ENCODE assay signal across 8 cellular contexts in the genomic region with DNA sequence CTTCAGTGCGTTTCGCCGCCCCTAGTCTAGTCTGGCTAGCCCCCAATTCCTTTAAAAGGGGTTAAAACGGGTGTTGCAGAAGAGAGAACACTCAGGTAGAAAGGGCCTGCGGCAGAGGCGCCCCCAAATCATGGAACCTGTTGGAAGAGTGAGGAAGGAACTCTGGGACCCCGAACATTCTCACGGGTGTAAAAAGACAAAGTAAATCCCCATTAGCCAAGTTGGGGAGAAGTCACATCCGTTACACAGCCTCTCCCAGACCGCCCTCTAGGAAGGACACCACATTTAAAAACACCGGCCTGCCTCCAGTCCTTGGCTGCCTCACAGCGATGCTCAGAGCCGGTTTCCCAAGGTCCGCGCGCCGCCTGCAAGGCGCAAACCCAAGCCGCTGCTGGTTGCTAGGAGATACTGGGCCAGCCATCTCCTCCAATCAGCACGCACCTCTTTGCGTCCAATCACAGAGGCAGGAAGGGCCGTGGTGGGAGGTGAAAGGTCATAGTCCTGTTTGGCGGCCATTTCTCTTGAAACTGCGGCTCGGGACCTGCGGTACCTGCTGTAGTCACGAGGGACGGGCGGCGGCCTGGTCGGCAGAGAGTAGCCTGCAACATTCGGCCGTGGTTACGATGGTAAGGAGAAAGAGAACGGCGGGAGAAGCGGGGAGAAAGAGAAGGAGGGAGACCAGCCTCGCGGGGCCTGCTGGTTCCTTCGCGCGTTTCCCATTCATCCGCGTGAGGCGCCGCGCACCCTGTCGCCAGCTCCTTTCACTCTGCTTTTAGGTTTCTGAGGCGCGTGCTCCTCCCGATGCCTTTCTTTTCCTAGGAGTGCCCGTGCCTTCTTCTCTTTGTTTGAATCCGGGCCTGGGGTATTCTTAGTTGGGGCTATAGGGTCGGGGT. TPM values are rescaled to one million over a fixed set of nuclear protein-coding genes. Genes with fewer than 3 reads are reported as not detected.
DNase-seq lines count a peak whose midpoint lies in the region; ATAC-seq and TF ChIP-seq lines count a peak whose summit lies in the region.

A gene (plus strand): TSS at position 502 of the 893 bp plus-strand sequence. CDS start 122 bp downstream, at position 624.

- peak; percentile 97 for ATAC-seq in RWPE2 (ENCODE audit: low read depth)
- peak; percentile 94 to 98 (median 97) for ATAC-seq in natural killer cell

- in situ Hi-C loops in G401 (cut with HindIII; ENCODE audit: low sequenced_read_pairs) = no loop called here

- peak within 1 kb of the TSS; percentile 50 for H3K27ac ChIP-seq in RWPE2 (ENCODE audit: poor library complexity, severe bottlenecking)

- H3K36me3 ChIP-seq in H7 (replicated peaks; ENCODE audit: control insufficient read depth, insufficient read depth, low read length) (peaks cover 17% of the 10 kb centered on the region), Loucy (ENCODE audit: insufficient read depth, low read length) (peaks cover 25% of the 10 kb centered on the region), RWPE2 (ENCODE audit: low read depth) (peaks cover 29% of the 10 kb centered on the region)

- H3K4me1 Mint-ChIP-seq in activated T-helper 2 cell treated with anti-CD3 and anti-CD28 coated beads, Interferon-gamma antibody, Interleukin-2, Interleukin-4, amounts not matched to agents 10 μg/mL and 5 μg/mL and 100 μg/mL, durations not matched to agents 14 hours and 24 hours and 36 hours (ENCODE audit: low read depth) = peaks cover 28% of the 10 kb centered on the region
- peaks cover 10 to 17% of the 10 kb centered on the region in 2 donors for H3K4me1 Mint-ChIP-seq in natural killer cell

- TF ChIP-seq CTCF in Loucy (conservative IDR thresholded peaks at IDR 0.05; ENCODE audit: low read length) = peak; percentile 25; the same call in 1 of the 2 replicates
- TF ChIP-seq CTCF in RWPE2 (IDR thresholded peaks at IDR 0.05; ENCODE audit: poor library complexity, severe bottlenecking) = no peak
- TF ChIP-seq CTCF in fibroblast of pulmonary artery (IDR thresholded peaks at IDR 0.05; ENCODE audit: low read length, missing control alignments) = peak; percentile 12
- no peak for TF ChIP-seq CTCF in natural killer cell (IDR thresholded peaks at IDR 0.05)

- H3K27me3 Mint-ChIP-seq in activated T-helper 2 cell treated with anti-CD3 and anti-CD28 coated beads, Interferon-gamma antibody, Interleukin-2, Interleukin-4, amounts not matched to agents 10 μg/mL and 5 μg/mL and 100 μg/mL, durations not matched to agents 14 hours and 24 hours and 36 hours (ENCODE audit: low read depth) = peaks cover 7% of the 10 kb centered on the region
- peaks cover 6 to 9% of the 10 kb centered on the region in 2 donors for H3K27me3 Mint-ChIP-seq in natural killer cell (ENCODE audit: low read depth in 2 of 2)

- peak within 1 kb of the TSS; percentile 89 for H3K4me2 ChIP-seq in Loucy (ENCODE audit: low read depth, low read length, poor library complexity, severe bottlenecking)

- peak within 1 kb of the TSS; percentile 78 for H3K9ac ChIP-seq in Loucy (ENCODE audit: low read depth, low read length, poor library complexity, severe bottlenecking)

- DNase-seq in G401 (ENCODE audit: low spot score) (peak; percentile 97), H7 (peak; percentile 97), RWPE2 (ENCODE audit: low spot score) (peak; percentile 93), fibroblast of pulmonary artery (ENCODE audit: low read depth) (peak; percentile 98), natural killer cell (peak; percentile 94)
- DNase-seq in activated T-helper 2 cell treated with anti-CD3 and anti-CD28 coated beads, Interferon-gamma antibody, Interleukin-2, Interleukin-4, amounts not matched to agents 10 μg/mL and 5 μg/mL and 100 μg/mL, durations not matched to agents 14 hours and 24 hours and 36 hours (ENCODE audit: low spot score) = peak; percentile 93
- peak; percentile 89 for DNase-seq in stimulated activated naive CD4-positive, alpha-beta T cell treated with Interleukin-2 at 50 U/mL for 16 hours (lab: John Stamatoyannopoulos, UW)

- peak within 1 kb of the TSS; percentile 70 for H2AFZ ChIP-seq in Loucy (ENCODE audit: low read length)

- no peaks in the 10 kb centered on the region for H3K9me2 ChIP-seq in Loucy (replicated peaks; ENCODE audit: low read depth, low read length)

- no peaks in the 10 kb centered on the region for H3K9me3 Mint-ChIP-seq in activated T-helper 2 cell treated with anti-CD3 and anti-CD28 coated beads, Interferon-gamma antibody, Interleukin-2, Interleukin-4, amounts not matched to agents 10 μg/mL and 5 μg/mL and 100 μg/mL, durations not matched to agents 14 hours and 24 hours and 36 hours
- no peaks in the 10 kb centered on the region for H3K9me3 Mint-ChIP-seq in natural killer cell

- H3K36me3 Mint-ChIP-seq in activated T-helper 2 cell treated with anti-CD3 and anti-CD28 coated beads, Interferon-gamma antibody, Interleukin-2, Interleukin-4, amounts not matched to agents 10 μg/mL and 5 μg/mL and 100 μg/mL, durations not matched to agents 14 hours and 24 hours and 36 hours (ENCODE audit: low read depth) = peaks cover 36% of the 10 kb centered on the region
- H3K36me3 Mint-ChIP-seq in natural killer cell = no peaks in the 10 kb centered on the region

- H3K4me3 Mint-ChIP-seq in activated T-helper 2 cell treated with anti-CD3 and anti-CD28 coated beads, Interferon-gamma antibody, Interleukin-2, Interleukin-4, amounts not matched to agents 10 μg/mL and 5 μg/mL and 100 μg/mL, durations not matched to agents 14 hours and 24 hours and 36 hours (ENCODE audit: low read depth) = peak within 1 kb of the TSS; percentile 2
- peak within 1 kb of the TSS; percentile 22 for H3K4me3 Mint-ChIP-seq in natural killer cell

- no peaks in the 10 kb centered on the region for H3F3A ChIP-seq in Loucy (ENCODE audit: low read depth)

- H3K4me1 ChIP-seq in Loucy (ENCODE audit: insufficient read depth, low read length, poor library complexity, severe bottlenecking) = peaks cover 19% of the 10 kb centered on the region
- peaks cover 6% of the 10 kb centered on the region for H3K4me1 ChIP-seq in RWPE2 (ENCODE audit: insufficient read depth, poor library complexity, severe bottlenecking)

- H4K20me1 ChIP-seq in Loucy (ENCODE audit: insufficient read depth, low read length, poor library complexity, severe bottlenecking) = peaks cover 34% of the 10 kb centered on the region

- intact Hi-C loops in activated T-helper 2 cell treated with anti-CD3 and anti-CD28 coated beads, Interferon-gamma antibody, Interleukin-2, Interleukin-4, amounts not matched to agents 10 μg/mL and 5 μg/mL and 100 μg/mL, durations not matched to agents 14 hours and 24 hours and 36 hours (cut with micrococcal nuclease) = loop anchor here (1.0 to 10.0 kb wide), 6 partner anchors 60 to 336 kb away; a partner anchor contains a TSS
- intact Hi-C loops in natural killer cell (cut with micrococcal nuclease) = loop anchor here (1.0 to 5.0 kb wide), 3 partner anchors 84 to 641 kb away; a partner anchor contains a TSS

- H3K27me3 ChIP-seq in H7 (ENCODE audit: control insufficient read depth, insufficient read depth, low read length) (no peaks in the 10 kb centered on the region; the same call in 1 of the 2 replicates), Loucy (ENCODE audit: insufficient read depth, low read length, poor library complexity, severe bottlenecking) (no peaks in the 10 kb centered on the region), RWPE2 (ENCODE audit: insufficient read depth, poor library complexity, severe bottlenecking) (no peaks in the 10 kb centered on the region)

- H3K9me3 ChIP-seq in Loucy (ENCODE audit: insufficient read depth, low read depth, low read length) (peaks cover 13% of the 10 kb centered on the region), RWPE2 (ENCODE audit: severe bottlenecking) (no peaks in the 10 kb centered on the region)

- H3K4me3 ChIP-seq in H7 (ENCODE audit: insufficient read depth, low read depth, low read length) = peak within 1 kb of the TSS; percentile 89
- peak within 1 kb of the TSS; percentile 86 for H3K4me3 ChIP-seq in Loucy (ENCODE audit: low read length, poor library complexity, severe bottlenecking)
- H3K4me3 ChIP-seq in RWPE2 (ENCODE audit: severe bottlenecking) = peak within 1 kb of the TSS; percentile 78
- H3K4me3 ChIP-seq in fibroblast of pulmonary artery (replicated peaks; ENCODE audit: low read depth, low read length) = peak within 1 kb of the TSS; percentile 75

- H3K27ac Mint-ChIP-seq in activated T-helper 2 cell treated with anti-CD3 and anti-CD28 coated beads, Interferon-gamma antibody, Interleukin-2, Interleukin-4, amounts not matched to agents 10 μg/mL and 5 μg/mL and 100 μg/mL, durations not matched to agents 14 hours and 24 hours and 36 hours = no peak within 1 kb of the TSS
- no peak within 1 kb of the TSS for H3K27ac Mint-ChIP-seq in natural killer cell

- peaks cover 50% of the 10 kb centered on the region for H3K79me2 ChIP-seq in Loucy (ENCODE audit: insufficient read depth, low read length)

RNA-seq across cellular contexts. Expression of the gene that starts here (rescaled TPM):
- total RNA-seq in G401 (2014; rRNA removed; shearing (Covaris generic)) = 3.9 and 6.8 TPM in 2 replicates
- 33.2 and 33.8 TPM in 2 replicates for total RNA-seq in H7 (2014; rRNA removed; shearing (Covaris generic))
- total RNA-seq in activated T-helper 2 cell treated with anti-CD3 and anti-CD28 coated beads, Interferon-gamma antibody, Interleukin-2, Interleukin-4, amounts not matched to agents 10 μg/mL and 5 μg/mL and 100 μg/mL, durations not matched to agents 14 hours and 24 hours and 36 hours = 65.8 and 77.2 TPM in 2 replicates
- total RNA-seq in natural killer cell = 10 to 100 TPM; 22.7 to 25.3 (median 24.5) TPM

Comparison
In these comparisons a context has a peak if more than half of its experiments do, and no peak if none do; other contexts are left out.
1. Peak in every context shown above with its lines: DNase-seq, ATAC-seq, H3K4me3 ChIP-seq and H3K27ac ChIP-seq.
2. CTCF ChIP-seq: peak in Loucy (single experiment) and fibroblast of pulmonary artery (single experiment); none in RWPE2 (single experiment) and natural killer cell (single experiment).